Comparison of ENCODE assay signal across 10 cellular contexts in the genomic region with DNA sequence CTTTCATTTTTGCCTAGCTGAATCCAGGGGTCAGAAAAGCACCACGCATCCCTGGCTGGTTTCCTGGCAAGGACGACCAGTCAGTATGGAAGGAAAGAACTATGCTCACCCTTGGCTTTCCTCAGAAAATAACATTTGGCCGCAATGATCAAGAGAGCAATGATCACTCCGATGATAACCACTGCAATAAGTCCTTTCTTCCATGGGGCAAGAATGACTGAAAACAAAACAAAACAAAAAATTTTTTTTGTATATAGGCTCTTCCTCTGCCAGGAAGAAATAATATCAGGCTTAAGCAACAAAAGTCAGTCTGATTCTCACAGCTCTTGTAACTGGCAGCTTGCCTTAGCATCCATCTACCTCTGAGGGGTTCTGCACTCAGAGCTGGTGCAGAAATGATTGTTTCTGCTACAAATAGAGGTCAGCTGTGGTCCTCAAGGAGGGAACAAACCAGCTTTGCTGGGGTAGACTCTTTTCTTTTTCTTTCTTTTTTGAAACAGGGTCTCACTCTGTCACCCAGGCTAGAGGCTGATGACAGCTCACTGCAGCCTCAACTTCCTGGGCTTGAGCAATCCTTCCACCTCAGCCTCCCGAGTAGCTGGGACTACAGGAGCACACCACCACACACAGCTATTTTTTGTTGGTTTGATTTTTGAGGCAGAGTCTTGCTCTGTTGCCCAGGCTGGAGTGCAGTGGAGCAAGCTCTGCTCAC. TPM values are rescaled to one million over a fixed set of nuclear protein-coding genes. Genes with fewer than 3 reads are reported as not detected.
A peak's percentile ranks its signal among the peaks of the same experiment; 100 is the strongest.
DNase-seq lines count a peak whose midpoint lies in the region; ATAC-seq, FAIRE-seq and TF ChIP-seq lines count a peak whose summit lies in the region.
"Had no signal": no experiment of that assay in that cellular context is flagged by ENCODE, and none has a peak within 500 bp of the region (broad histone marks: within the 10 kb centered on the region; RNA-seq: fewer than 3 reads in every experiment).

No MANE protein-coding gene starts in this region.

- H3K27me3 ChIP-seq in CD8-positive, alpha-beta T cell (ENCODE audit: insufficient read depth, low read length) = no peaks in the 10 kb centered on the region
- H3K27me3 ChIP-seq in RWPE2 (ENCODE audit: insufficient read depth, poor library complexity, severe bottlenecking) (no peaks in the 10 kb centered on the region), neutrophil (no peaks in the 10 kb centered on the region)

- no peaks in the 10 kb centered on the region for H3K27me3 Mint-ChIP-seq in CD8-positive, alpha-beta T cell (ENCODE audit: low read depth)

- no peak overlapping the region for H3K27ac ChIP-seq in CD8-positive, alpha-beta T cell (ENCODE audit: low read depth, low read length)
- H3K27ac ChIP-seq in RWPE2 (ENCODE audit: poor library complexity, severe bottlenecking) = no peak overlapping the region
- H3K27ac ChIP-seq in neutrophil = peak overlapping the region; percentile 61
- H3K27ac ChIP-seq in kidney (ENCODE audit: low read depth in 2 of 2, low read length in 2 of 2) = no peak overlapping the region

- DNase-seq in CD8-positive, alpha-beta T cell = no peak
- DNase-seq in RWPE2 (ENCODE audit: low spot score) (peak; percentile 3), fibroblast of mammary gland (ENCODE audit: low read depth) (peak; percentile 86), kidney (no peak), DMS53 treated with DMSO at 0.1 percent for 48 hours (lab: John Stamatoyannopoulos, UW; ENCODE audit: unreplicated experiment) (no peak), T1000 (lab: John Stamatoyannopoulos, UW) (no peak)
- DNase-seq: endodermal cell, NCI-H446 treated with DMSO at 0.1 percent for 48 hours had no signal

- H3K36me3 ChIP-seq in CD8-positive, alpha-beta T cell (ENCODE audit: insufficient read depth, low read length) = peaks cover 56% of the 10 kb centered on the region
- H3K36me3 ChIP-seq in RWPE2 (ENCODE audit: low read depth) = no peaks in the 10 kb centered on the region
- peaks cover 99% of the 10 kb centered on the region for H3K36me3 ChIP-seq in neutrophil
- no peaks in the 10 kb centered on the region for H3K36me3 ChIP-seq in kidney (ENCODE audit: control insufficient read depth in 1 of 2, insufficient read depth in 2 of 2, low read length in 2 of 2)

- H3K4me1 Mint-ChIP-seq in CD8-positive, alpha-beta T cell (ENCODE audit: low read depth) = peaks cover 31% of the 10 kb centered on the region
- H3K4me1 Mint-ChIP-seq: endodermal cell had no signal

- no peak overlapping the region for H3K9ac ChIP-seq in kidney (ENCODE audit: low read length in 2 of 2)

- no peak overlapping the region for H3K4me3 ChIP-seq in CD8-positive, alpha-beta T cell (ENCODE audit: low read depth, low read length)
- H3K4me3 ChIP-seq in RWPE2 (ENCODE audit: severe bottlenecking) = no peak overlapping the region
- no peak overlapping the region for H3K4me3 ChIP-seq in fibroblast of mammary gland (ENCODE audit: control insufficient read depth, low read depth, low read length)
- no peak overlapping the region for H3K4me3 ChIP-seq in neutrophil (ENCODE audit: low read depth in 1 of 2, low read length in 1 of 2)
- no peak overlapping the region for H3K4me3 ChIP-seq in kidney (ENCODE audit: low read length in 2 of 2)

- no peaks in the 10 kb centered on the region for H3K9me3 ChIP-seq in CD8-positive, alpha-beta T cell (ENCODE audit: low read length)
- no peaks in the 10 kb centered on the region for H3K9me3 ChIP-seq in RWPE2 (ENCODE audit: severe bottlenecking)
- no peaks in the 10 kb centered on the region for H3K9me3 ChIP-seq in neutrophil
- H3K9me3 ChIP-seq in kidney (ENCODE audit: control insufficient read depth in 1 of 2, low read length in 2 of 2) = no peaks in the 10 kb centered on the region

- ATAC-seq in CD8-positive, alpha-beta T cell = no peak
- ATAC-seq in RWPE2 (ENCODE audit: low read depth) (no peak), HG02588 (IDR thresholded peaks at IDR 0.05; ENCODE audit: unreplicated experiment) (no peak)

- no peak for FAIRE-seq in kidney (lab: Jason Lieb, UNC)

- H3K9me3 Mint-ChIP-seq in CD8-positive, alpha-beta T cell = no peaks in the 10 kb centered on the region
- H3K9me3 Mint-ChIP-seq: endodermal cell had no signal

- H3K4me1 ChIP-seq in CD8-positive, alpha-beta T cell (ENCODE audit: insufficient read depth, low read length) = peaks cover 15% of the 10 kb centered on the region
- H3K4me1 ChIP-seq in RWPE2 (ENCODE audit: insufficient read depth, poor library complexity, severe bottlenecking) (peaks cover 6% of the 10 kb centered on the region), neutrophil (ENCODE audit: control insufficient read depth in 1 of 2, insufficient read depth in 1 of 2, low read depth in 1 of 2, low read length in 1 of 2) (peaks cover 12 to 13% of the 10 kb centered on the region in 2 experiments), kidney (ENCODE audit: control insufficient read depth in 1 of 2, insufficient read depth in 1 of 2, low read depth in 1 of 2, low read length in 2 of 2) (peaks cover 0 to 5% of the 10 kb centered on the region in 2 donors)

- TF ChIP-seq CTCF in CD8-positive, alpha-beta T cell (IDR thresholded peaks at IDR 0.05) = no peak
- TF ChIP-seq CTCF in RWPE2 (IDR thresholded peaks at IDR 0.05; ENCODE audit: poor library complexity, severe bottlenecking) = no peak
- no peak for TF ChIP-seq CTCF in fibroblast of mammary gland (conservative IDR thresholded peaks at IDR 0.05; ENCODE audit: control insufficient read depth, insufficient read depth, low read depth, low read length)
- TF ChIP-seq CTCF in neutrophil (IDR thresholded peaks at IDR 0.05) = no peak
- TF ChIP-seq CTCF in kidney (IDR thresholded peaks at IDR 0.05; ENCODE audit: borderline replicate concordance, extremely low read depth, insufficient read depth) = no peak

- intact Hi-C loops in CD8-positive, alpha-beta T cell (cut with DNase I, micrococcal nuclease) = no loop called here
- intact Hi-C loops in kidney (cut with DNase I) = no loop called here

- CTCF ChIA-PET in CD8-positive, alpha-beta T cell (lab: Charles Lee) = interaction anchor here (1.1 to 2.0 kb wide), 3 partner anchors 64 to 67 kb away, joined by 4 to 9 read pairs (median 4); no protein-coding TSS in a partner anchor

- H3K36me3 Mint-ChIP-seq in CD8-positive, alpha-beta T cell = peaks cover 85% of the 10 kb centered on the region

- POLR2A ChIA-PET in CD8-positive, alpha-beta T cell (lab: Charles Lee) = interaction anchor here (1.0 to 1.8 kb wide), 2 partner anchors 35 to 41 kb away, joined by 3 to 4 read pairs; no protein-coding TSS in a partner anchor

- H3K4me3 Mint-ChIP-seq in CD8-positive, alpha-beta T cell = no peak overlapping the region
- H3K4me3 Mint-ChIP-seq: endodermal cell had no signal

- peak overlapping the region; percentile 77 for H3K27ac Mint-ChIP-seq in CD8-positive, alpha-beta T cell
- H3K27ac Mint-ChIP-seq: endodermal cell had no signal

RNA-seq across cellular contexts. Expression of a gene that starts 35.7 kb away (rescaled TPM):
- total RNA-seq in CD8-positive, alpha-beta T cell = 10 to 100 TPM; 64.3 to 70.6 TPM
- 321 TPM for total RNA-seq in kidney
- polyA plus RNA-seq in kidney (ENCODE audit: insufficient read depth, low read depth, low replicate concordance) = 44.3 TPM

Comparison
In these comparisons a context has a peak if more than half of its experiments do, and no peak if none do; other contexts are left out.
1. DNase-seq: peak in RWPE2 (single experiment) and fibroblast of mammary gland (single experiment); none in CD8-positive, alpha-beta T cell (0 of 7), kidney (single experiment), DMS53 treated with DMSO at 0.1 percent for 48 hours (single experiment) and T1000 (single experiment).